8 cellular contexts compared by ENCODE assay signal in the genomic region with DNA sequence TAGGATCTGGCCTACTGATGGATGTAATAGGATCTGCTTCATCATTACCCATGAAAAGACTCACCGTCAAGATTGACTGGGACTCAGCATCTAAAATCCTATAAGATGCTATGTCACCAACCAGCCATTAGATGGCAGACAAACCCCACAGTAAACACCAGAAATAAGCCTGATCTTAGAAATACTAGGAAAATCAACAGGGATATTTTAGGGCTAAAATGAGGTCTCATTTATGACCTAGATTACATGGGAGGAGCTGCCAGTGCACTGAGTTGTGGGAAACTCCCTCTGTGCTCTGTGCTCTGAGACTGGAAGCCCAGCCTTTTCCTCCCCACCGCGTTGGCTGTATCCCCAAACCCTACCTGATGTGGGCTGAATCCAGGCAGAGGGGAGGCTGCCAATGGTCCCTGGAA.
DNase-seq lines count a peak whose midpoint lies in the region; ATAC-seq, FAIRE-seq and TF ChIP-seq lines count a peak whose summit lies in the region.
"Not testable (repeated sequence)": the region's sequence is repeated elsewhere in the genome, so short reads cannot be mapped to it uniquely, and the experiment has no call there.

No MANE protein-coding gene starts in this region.

- H3K36me3 Mint-ChIP-seq in MCF 10A (ENCODE audit: insufficient read depth, unreplicated experiment): not testable (repeated sequence)

- CTCF ChIA-PET in MCF 10A (lab: Yijun Ruan, JAX): not testable (repeated sequence)

- TF ChIP-seq CTCF in GM12873 (IDR thresholded peaks at IDR 0.05; ENCODE audit: insufficient read depth, low read depth, low read length, missing control alignments): peak; percentile 29
- peak; percentile 28; the same call in 1 of the 2 replicates for TF ChIP-seq CTCF in OCI-LY1 (IDR thresholded peaks at IDR 0.05; ENCODE audit: low read length)
- TF ChIP-seq CTCF in MCF 10A (IDR thresholded peaks at IDR 0.05; ENCODE audit: unreplicated experiment): peak; percentile 22
- not testable (repeated sequence) for TF ChIP-seq CTCF in mucosa of descending colon (IDR thresholded peaks at IDR 0.05)

- peak; percentile 55 for ATAC-seq in GM21515 (IDR thresholded peaks at IDR 0.05; ENCODE audit: unreplicated experiment)
- peak; percentile 48 for ATAC-seq in HG03097 (IDR thresholded peaks at IDR 0.05; ENCODE audit: low FRiP score, unreplicated experiment)
- peak; percentile 23 for ATAC-seq in Right ventricle myocardium inferior
- ATAC-seq in mucosa of descending colon: peak; percentile 63

- H3K27me3 ChIP-seq in OCI-LY1 (ENCODE audit: insufficient read depth, low read length): not testable (repeated sequence)

- H3K9ac ChIP-seq in OCI-LY1 (ENCODE audit: low read length): not testable (repeated sequence)

- DNase-seq in MCF 10A (ENCODE audit: unreplicated experiment); Right ventricle myocardium inferior (ENCODE audit: missing footprints); mucosa of descending colon; urothelium cell line (ENCODE audit: low spot score): not testable (repeated sequence)

- BruUV-seq in MCF 10A (replicated peaks; lab: Mats Ljungman, UMichigan): not testable (repeated sequence)

- not testable (repeated sequence) for H3K9me2 ChIP-seq in OCI-LY1 (ENCODE audit: low read depth, low read length)

- H3K36me3 ChIP-seq in OCI-LY1 (ENCODE audit: insufficient read depth, low read length); mucosa of descending colon (ENCODE audit: low read depth): not testable (repeated sequence)

- not testable (repeated sequence) for H3K4me2 ChIP-seq in OCI-LY1 (ENCODE audit: low read length)

- not testable (repeated sequence) for H2AFZ ChIP-seq in OCI-LY1 (ENCODE audit: low read length)

- not testable (repeated sequence) for H3K27me3 Mint-ChIP-seq in MCF 10A (ENCODE audit: insufficient read depth, unreplicated experiment)

- not testable (repeated sequence) for H3K9me3 ChIP-seq in OCI-LY1 (ENCODE audit: low read length); mucosa of descending colon

- POLR2A ChIA-PET in MCF 10A (lab: Yijun Ruan, JAX): not testable (repeated sequence)

- not testable (repeated sequence) for H3K9me3 Mint-ChIP-seq in MCF 10A (ENCODE audit: unreplicated experiment)

- not testable (repeated sequence) for H3K4me3 Mint-ChIP-seq in MCF 10A (ENCODE audit: unreplicated experiment)

- peak; percentile 99 for FAIRE-seq in urothelium cell line (lab: Jason Lieb, UNC)

- H3K4me3 ChIP-seq in OCI-LY1 (ENCODE audit: low read depth, low read length, poor library complexity, severe bottlenecking); mucosa of descending colon: not testable (repeated sequence)

- intact Hi-C loops in MCF 10A (cut with micrococcal nuclease); Right ventricle myocardium inferior (cut with DNase I); mucosa of descending colon (cut with DNase I, micrococcal nuclease): not testable (repeated sequence)

- H3K27ac ChIP-seq in OCI-LY1 (ENCODE audit: low read depth, low read length, poor library complexity, severe bottlenecking): not testable (repeated sequence)

- not testable (repeated sequence) for H3K79me2 ChIP-seq in OCI-LY1 (ENCODE audit: insufficient read depth, low read length)

- H3K27ac Mint-ChIP-seq in MCF 10A (ENCODE audit: low read depth, unreplicated experiment): not testable (repeated sequence)

- not testable (repeated sequence) for H4K20me1 ChIP-seq in OCI-LY1 (ENCODE audit: insufficient read depth, low read length)

- peaks cover 22% of the 10 kb centered on the region for H3K4me1 ChIP-seq in OCI-LY1 (ENCODE audit: insufficient read depth, low read length, severe bottlenecking)
- not testable (repeated sequence) for H3K4me1 ChIP-seq in mucosa of descending colon (ENCODE audit: low read depth)

- not testable (repeated sequence) for H3K4me1 Mint-ChIP-seq in MCF 10A (ENCODE audit: insufficient read depth, unreplicated experiment)

- H3F3A ChIP-seq in OCI-LY1 (ENCODE audit: insufficient read depth, low read length): not testable (repeated sequence)
